ENCODE assay signal across 24 cellular contexts in the genomic region with DNA sequence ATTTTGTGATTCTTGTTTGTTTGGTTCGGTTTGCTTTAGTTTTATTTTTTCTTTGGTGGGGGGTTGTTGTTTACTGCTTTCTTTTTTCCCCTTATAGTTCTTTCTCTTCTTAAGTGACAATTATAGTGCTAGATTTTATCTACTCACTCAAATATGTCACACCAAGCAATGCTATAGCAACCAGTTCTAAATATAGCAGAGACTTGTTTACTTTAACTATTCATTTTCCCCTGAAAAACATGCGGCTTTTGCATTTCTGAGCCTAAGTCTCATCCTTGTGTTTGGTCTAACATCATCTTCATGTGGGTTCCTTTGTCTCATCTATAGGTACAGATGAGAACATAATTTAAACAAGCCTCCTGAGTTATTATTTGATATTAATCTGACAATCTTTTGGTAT.
"Had no signal": no experiment of that assay in that cellular context is flagged by ENCODE, and none has a peak within 500 bp of the region (broad histone marks: within the 10 kb centered on the region; RNA-seq: fewer than 3 reads in every experiment).

No MANE protein-coding gene starts in this region.

- H3K4me1 Mint-ChIP-seq: activated naive CD8-positive, alpha-beta T cell treated with anti-CD3 and anti-CD28 coated beads, Interleukin-2, amount 10 ng/mL, durations not matched to agents 7 days and 5 days; naive thymus-derived CD8-positive, alpha-beta T cell had no signal

- H3K4me1 ChIP-seq: gastrocnemius medialis, pancreas, right lobe of liver, vagina had no signal

- DNase-seq: activated CD4-positive, alpha-beta T cell treated with anti-CD3 and anti-CD28 coated beads for 4 hours; activated CD8-positive, alpha-beta T cell treated with anti-CD3 and anti-CD28 coated beads, Interleukin-2, amount 10 ng/mL, durations not matched to agents 7 days and 5 days; activated naive CD4-positive, alpha-beta T cell treated with Interleukin-2 at 50 U/mL for 16 hours; activated naive CD8-positive, alpha-beta T cell treated with anti-CD3 and anti-CD28 coated beads, Interleukin-2, amount 10 ng/mL, durations not matched to agents 7 days and 5 days; activated T-cell treated with anti-CD3 and anti-CD28 coated beads, Interleukin-2, amount 50 U/mL, for 24 hours; amygdala; gastrocnemius medialis; head of caudate nucleus; kidney; mammary epithelial cell; naive thymus-derived CD8-positive, alpha-beta T cell; pancreas; right lobe of liver; small intestine; stimulated activated CD4-positive, alpha-beta T cell treated with anti-CD3 and anti-CD28 coated beads, Interleukin-4, amount 100 ng/mL, for 1 hour; stomach had no signal

- H3K27me3 Mint-ChIP-seq: activated naive CD8-positive, alpha-beta T cell treated with anti-CD3 and anti-CD28 coated beads, Interleukin-2, amount 10 ng/mL, durations not matched to agents 7 days and 5 days; activated T-cell treated with anti-CD3 and anti-CD28 coated beads, Interleukin-2, amount 50 U/mL, for 24 hours; naive thymus-derived CD8-positive, alpha-beta T cell had no signal

- H3K4me3 Mint-ChIP-seq: activated CD8-positive, alpha-beta T cell treated with anti-CD3 and anti-CD28 coated beads, Interleukin-2, amount 10 ng/mL, durations not matched to agents 7 days and 5 days; activated naive CD8-positive, alpha-beta T cell treated with anti-CD3 and anti-CD28 coated beads, Interleukin-2, amount 10 ng/mL, durations not matched to agents 7 days and 5 days; activated T-cell treated with anti-CD3 and anti-CD28 coated beads, Interleukin-2, amount 50 U/mL, for 24 hours; naive thymus-derived CD8-positive, alpha-beta T cell; T-helper 2 cell treated with Interferon-gamma antibody and Interleukin-4, amounts not matched to agents 5 μg/mL and 100 μg/mL, for 36 hours; WTC11 had no signal

- H3K27ac Mint-ChIP-seq: activated CD8-positive, alpha-beta T cell treated with anti-CD3 and anti-CD28 coated beads, Interleukin-2, amount 10 ng/mL, durations not matched to agents 7 days and 5 days; activated naive CD8-positive, alpha-beta T cell treated with anti-CD3 and anti-CD28 coated beads, Interleukin-2, amount 10 ng/mL, durations not matched to agents 7 days and 5 days; activated T-cell treated with anti-CD3 and anti-CD28 coated beads, Interleukin-2, amount 50 U/mL, for 24 hours; activated T-helper 2 cell treated with anti-CD3 and anti-CD28 coated beads, Interferon-gamma antibody, Interleukin-2, Interleukin-4, amounts not matched to agents 10 μg/mL and 5 μg/mL and 100 μg/mL, durations not matched to agents 14 hours and 24 hours and 36 hours; naive thymus-derived CD8-positive, alpha-beta T cell; T-helper 2 cell treated with Interferon-gamma antibody and Interleukin-4, amounts not matched to agents 5 μg/mL and 100 μg/mL, for 36 hours; WTC11 had no signal

- H3K27ac ChIP-seq: gastrocnemius medialis, neutrophil, pancreas, right lobe of liver, stomach, vagina had no signal

- H3K27me3 ChIP-seq: gastrocnemius medialis, neutrophil, pancreas, right lobe of liver, stomach, vagina had no signal

- H3K4me3 ChIP-seq: gastrocnemius medialis, pancreas, right lobe of liver, stomach, vagina had no signal

- H3K36me3 ChIP-seq: gastrocnemius medialis, neutrophil, pancreas, right lobe of liver, stomach, vagina had no signal

- H3K9me3 ChIP-seq: gastrocnemius medialis, neutrophil, pancreas, right lobe of liver, stomach, vagina had no signal

- H3K36me3 Mint-ChIP-seq: activated naive CD8-positive, alpha-beta T cell treated with anti-CD3 and anti-CD28 coated beads, Interleukin-2, amount 10 ng/mL, durations not matched to agents 7 days and 5 days; naive thymus-derived CD8-positive, alpha-beta T cell; WTC11 had no signal

- H3K9me3 Mint-ChIP-seq: activated naive CD8-positive, alpha-beta T cell treated with anti-CD3 and anti-CD28 coated beads, Interleukin-2, amount 10 ng/mL, durations not matched to agents 7 days and 5 days had no signal

- FAIRE-seq: colon, kidney, pancreas, TTC549 had no signal

- ATAC-seq: activated CD8-positive, alpha-beta T cell treated with anti-CD3 and anti-CD28 coated beads, Interleukin-2, amount 10 ng/mL, durations not matched to agents 7 days and 5 days; gastrocnemius medialis; left lobe of liver; naive thymus-derived CD8-positive, alpha-beta T cell; pancreas; right lobe of liver; WTC11 had no signal
